ENCODE assay signal across 19 cellular contexts in genomic region chr4:128255906-128256305, GRCh38. TPM values are rescaled to one million over a fixed set of nuclear protein-coding genes. Genes with fewer than 3 reads are reported as not detected.
DNase-seq lines count a peak whose midpoint lies in the region; ATAC-seq and TF ChIP-seq lines count a peak whose summit lies in the region.
"Had no signal": no experiment of that assay in that cellular context is flagged by ENCODE, and none has a peak within 500 bp of the region (broad histone marks: within the 10 kb centered on the region; RNA-seq: fewer than 3 reads in every experiment).

No MANE protein-coding gene starts in this region.

- peak; percentile 75 for DNase-seq in LNCaP clone FGC (ENCODE audit: low read depth)
- peak; percentile 38 for DNase-seq in prostate gland (ENCODE audit: low spot score)
- no peak for DNase-seq in NCI-H526 (lab: John Stamatoyannopoulos, UW)
- DNase-seq: Caco-2; CD4-positive, CD25-positive, alpha-beta regulatory T cell; CD8-positive, alpha-beta T cell; DMS153; DND-41; GDM1; GOT3; HFFc6 had no signal

- 58% methylated on average over 3 of the region's 3 CpGs for WGBS in prostate gland

- H3K4me1 ChIP-seq in prostate gland (replicated peaks) = no peaks in the 10 kb centered on the region
- H3K4me1 ChIP-seq: BLaER1, HAP-1 had no signal

- intact Hi-C loops in prostate gland (cut with DNase I) = no loop called here

- H3K36me3 ChIP-seq in prostate gland = no peaks in the 10 kb centered on the region
- H3K36me3 ChIP-seq: BLaER1, HAP-1 had no signal

- H3K4me3 ChIP-seq in LNCaP clone FGC (ENCODE audit: low read depth, low read length) = no peak overlapping the region
- H3K4me3 ChIP-seq in prostate gland = no peak overlapping the region
- H3K4me3 ChIP-seq: BLaER1, HAP-1 had no signal

- H3K27ac ChIP-seq in VCaP (peak overlapping the region; percentile 74), prostate gland (no peak overlapping the region)
- H3K27ac ChIP-seq: 22Rv1, BLaER1, C4-2B had no signal

- TF ChIP-seq CTCF in LNCaP clone FGC (IDR thresholded peaks at IDR 0.05; ENCODE audit: control insufficient read depth, extremely low read depth, insufficient read depth) = no peak
- no peak for TF ChIP-seq CTCF in VCaP (conservative IDR thresholded peaks at IDR 0.05)
- no peak for TF ChIP-seq CTCF in prostate gland (IDR thresholded peaks at IDR 0.05)

- H3K9me3 ChIP-seq in prostate gland = no peaks in the 10 kb centered on the region
- H3K9me3 ChIP-seq: HAP-1 had no signal

- H3K27me3 ChIP-seq in prostate gland (replicated peaks; ENCODE audit: insufficient read depth) = no peaks in the 10 kb centered on the region
- H3K27me3 ChIP-seq: BLaER1 had no signal

- ATAC-seq in GM21360 (IDR thresholded peaks at IDR 0.05; ENCODE audit: unreplicated experiment) = peak; percentile 54
- no peak for ATAC-seq in GM18867 (IDR thresholded peaks at IDR 0.05; ENCODE audit: unreplicated experiment)
- ATAC-seq in GM18861 (IDR thresholded peaks at IDR 0.05; ENCODE audit: unreplicated experiment) = no peak
- ATAC-seq: CD8-positive, alpha-beta T cell had no signal

- no peak for TF ChIP-seq POLR2A in prostate gland (IDR thresholded peaks at IDR 0.05)

RNA-seq across cellular contexts. Expression of gene PGRMC2, which starts 31.7 kb away (rescaled TPM):
- 10 to 100 TPM; 42.7 to 44.5 TPM for total RNA-seq in prostate gland

Comparison
In these comparisons a context has a peak if more than half of its experiments do, and no peak if none do; other contexts are left out.
1. DNase-seq: peak in LNCaP clone FGC (single experiment) and prostate gland (single experiment); none in NCI-H526 (0 of 2).